Comparison of ENCODE assay signal across 18 cellular contexts in the genomic region with DNA sequence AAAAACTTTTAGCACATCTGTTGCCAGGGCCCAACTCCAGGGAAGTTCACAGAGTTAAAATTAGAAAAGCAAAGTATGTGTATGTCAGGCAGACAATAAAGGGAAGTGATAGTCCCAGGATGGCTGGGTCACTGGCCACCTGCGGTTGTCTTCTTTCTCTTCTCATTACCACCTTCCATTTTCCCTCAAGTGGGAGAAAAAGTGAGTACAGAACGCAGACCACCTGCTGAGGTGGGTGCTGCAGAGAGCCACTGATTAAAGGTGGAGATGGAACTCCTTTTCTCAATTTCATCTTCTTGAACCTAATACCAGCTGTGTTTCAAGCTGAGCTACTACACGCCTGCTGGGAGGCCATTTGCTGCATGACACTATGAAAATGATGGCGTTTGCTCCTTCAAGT.
DNase-seq lines count a peak whose midpoint lies in the region; ATAC-seq, FAIRE-seq and TF ChIP-seq lines count a peak whose summit lies in the region.
"Had no signal": no experiment of that assay in that cellular context is flagged by ENCODE, and none has a peak within 500 bp of the region (broad histone marks: within the 10 kb centered on the region; RNA-seq: fewer than 3 reads in every experiment).

No MANE protein-coding gene starts in this region.

- no peaks in the 10 kb centered on the region for H3K36me3 ChIP-seq in transverse colon
- H3K36me3 ChIP-seq: neutrophil, right lobe of liver, SJCRH30 had no signal

- peak; percentile 45 for ATAC-seq in GM19043 (IDR thresholded peaks at IDR 0.05; ENCODE audit: low read depth, unreplicated experiment)
- ATAC-seq in GM21723 (IDR thresholded peaks at IDR 0.05; ENCODE audit: unreplicated experiment) = peak; percentile 66
- ATAC-seq in HG03280 (IDR thresholded peaks at IDR 0.05; ENCODE audit: unreplicated experiment) = peak; percentile 45

- no peaks in the 10 kb centered on the region for H3K27me3 ChIP-seq in transverse colon
- H3K27me3 ChIP-seq: neutrophil, right lobe of liver had no signal

- H3K27ac ChIP-seq in transverse colon = no peak overlapping the region
- H3K27ac ChIP-seq: KMS-11, neutrophil, right lobe of liver, SJCRH30 had no signal

- in situ Hi-C loops in transverse colon (cut with MboI; ENCODE audit: low pct_ligation_motif_present in 1 of 4, low pct_unique_long_range_greater_than_20kb in 1 of 4, low sequenced_read_pairs in 3 of 4) = loop anchor here in 3 of 4 donors (25.0 kb wide), 3 partner anchors 233 to 758 kb away; no protein-coding TSS in a partner anchor

- no peak for TF ChIP-seq POLR2A in transverse colon (IDR thresholded peaks at IDR 0.05)
- TF ChIP-seq POLR2A in H54 (IDR thresholded peaks at IDR 0.05; ENCODE audit: low read depth, low read length) = no peak

- no peaks in the 10 kb centered on the region for H3K4me1 ChIP-seq in transverse colon
- H3K4me1 ChIP-seq: right lobe of liver, SJCRH30 had no signal

- no peak for TF ChIP-seq CTCF in transverse colon (IDR thresholded peaks at IDR 0.05)

- no peak overlapping the region for H3K4me3 ChIP-seq in transverse colon
- H3K4me3 ChIP-seq: right lobe of liver, SJCRH30 had no signal

- FAIRE-seq in H54 (lab: Jason Lieb, UNC) = no peak
- FAIRE-seq: D721Med had no signal

- DNase-seq in transverse colon = peak; percentile 13
- DNase-seq in iPS-NIHi11 (ENCODE audit: low spot score) = no peak
- DNase-seq in H54 (ENCODE audit: insufficient read length, low spot score) = no peak
- no peak for DNase-seq in NCI-H2107 (lab: John Stamatoyannopoulos, UW)
- DNase-seq: activated naive CD8-positive, alpha-beta T cell treated with anti-CD3 and anti-CD28 coated beads, Interleukin-2, amount 10 ng/mL, durations not matched to agents 7 days and 5 days; activated T-cell treated with anti-CD3 and anti-CD28 coated beads, Interleukin-2, amount 50 U/mL, for 48 hours; midbrain; NCI-H446; right lobe of liver; SJCRH30; stimulated activated CD4-positive, alpha-beta T cell treated with anti-CD3 and anti-CD28 coated beads, Interleukin-1b, Interleukin-23, amount 100 ng/mL, for 48 hours; T1000 had no signal

- TF ChIP-seq EP300 in transverse colon (IDR thresholded peaks at IDR 0.05; ENCODE audit: low read depth) = no peak

- intact Hi-C loops in transverse colon (cut with DNase I; ENCODE audit: low total_unique reads) = no loop called here

- 61 to 64% methylated on average over 4 of the region's 4 CpGs for WGBS in transverse colon (ENCODE audit: low coverage in 1 of 2), 2 donors

- no peaks in the 10 kb centered on the region for H3K9me3 ChIP-seq in transverse colon
- H3K9me3 ChIP-seq: neutrophil, right lobe of liver, SJCRH30 had no signal
